In genomic region chr9:87793292-87793691, GRCh38 we compare ENCODE assay signal across 8 cellular contexts.
DNase-seq lines count a peak whose midpoint lies in the region; ATAC-seq, FAIRE-seq and TF ChIP-seq lines count a peak whose summit lies in the region.

No MANE protein-coding gene starts in this region.

- no peak for TF ChIP-seq CTCF in bronchial epithelial cell (IDR thresholded peaks at IDR 0.05; ENCODE audit: insufficient read depth, low read length, severe bottlenecking)

- no peak overlapping the region for H3K4me3 ChIP-seq in bronchial epithelial cell (ENCODE audit: low read depth, low read length)
- no peak overlapping the region for H3K4me3 ChIP-seq in H7 (ENCODE audit: insufficient read depth, low read depth, low read length)

- ATAC-seq in HG02588 (IDR thresholded peaks at IDR 0.05; ENCODE audit: unreplicated experiment), result no peak

- H3K36me3 ChIP-seq in bronchial epithelial cell (ENCODE audit: control insufficient read depth, insufficient read depth, low read length) (no peaks in the 10 kb centered on the region), H7 (replicated peaks; ENCODE audit: control insufficient read depth, insufficient read depth, low read length) (no peaks in the 10 kb centered on the region)

- no peaks in the 10 kb centered on the region for H3K27me3 ChIP-seq in bronchial epithelial cell (ENCODE audit: control insufficient read depth, insufficient read depth, low read length)
- H3K27me3 ChIP-seq in H7 (ENCODE audit: control insufficient read depth, insufficient read depth, low read length), result no peaks in the 10 kb centered on the region

- no peak for FAIRE-seq in bronchial epithelial cell (lab: Jason Lieb, UNC)

- peak; percentile 62 for DNase-seq in Ammon's horn (ENCODE audit: low spot score)
- DNase-seq in Kasumi-1 (lab: John Stamatoyannopoulos, UW), result peak; percentile 49 to 65
- peak; percentile 86 for DNase-seq in bronchial epithelial cell (ENCODE audit: low read depth)
- DNase-seq in myocyte (ENCODE audit: low read depth), result peak; percentile 53
- no peak for DNase-seq in retina
- DNase-seq in H7, result no peak
- no peak for DNase-seq in SHP77 treated with DMSO at 0.1 percent for 48 hours (lab: John Stamatoyannopoulos, UW)

Comparison
In these comparisons a context has a peak if more than half of its experiments do, and no peak if none do; other contexts are left out.
1. DNase-seq: peak in Ammon's horn (single experiment), Kasumi-1 (2 of 2), bronchial epithelial cell (single experiment) and myocyte (single experiment); none in retina (single experiment), H7 (single experiment) and SHP77 treated with DMSO at 0.1 percent for 48 hours (single experiment).